In genomic region chr13:90545070-90545840, GRCh38 we compare ENCODE assay signal across 1 cellular context.
TF ChIP-seq lines count a peak whose summit lies in the region.

No MANE protein-coding gene starts in this region.

TF ChIP-seq in IMR-90, 13 proteins besides CTCF, POLR2A, EP300 and RAD21 (continued from another document):
- TF ChIP-seq, protein P1, sequence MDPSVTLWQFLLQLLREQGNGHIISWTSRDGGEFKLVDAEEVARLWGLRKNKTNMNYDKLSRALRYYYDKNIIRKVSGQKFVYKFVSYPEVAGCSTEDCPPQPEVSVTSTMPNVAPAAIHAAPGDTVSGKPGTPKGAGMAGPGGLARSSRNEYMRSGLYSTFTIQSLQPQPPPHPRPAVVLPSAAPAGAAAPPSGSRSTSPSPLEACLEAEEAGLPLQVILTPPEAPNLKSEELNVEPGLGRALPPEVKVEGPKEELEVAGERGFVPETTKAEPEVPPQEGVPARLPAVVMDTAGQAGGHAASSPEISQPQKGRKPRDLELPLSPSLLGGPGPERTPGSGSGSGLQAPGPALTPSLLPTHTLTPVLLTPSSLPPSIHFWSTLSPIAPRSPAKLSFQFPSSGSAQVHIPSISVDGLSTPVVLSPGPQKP (IDR thresholded peaks at IDR 0.05; ENCODE audit: borderline replicate concordance, low read depth, low read length) = no peak
- TF ChIP-seq MAZ (IDR thresholded peaks at IDR 0.05; ENCODE audit: borderline replicate concordance, low read depth, low read length) (no peak), CHD1 (IDR thresholded peaks at IDR 0.05; ENCODE audit: low read depth, low read length) (no peak)
